ENCODE assay signal across 19 cellular contexts in genomic region chr16:88537864-88538263, GRCh38.
"Had no signal": no experiment of that assay in that cellular context is flagged by ENCODE, and none has a peak within 500 bp of the region (broad histone marks: within the 10 kb centered on the region; RNA-seq: fewer than 3 reads in every experiment).

No MANE protein-coding gene starts in this region.

- H3K36me3 ChIP-seq: cardiac muscle cell, left lung, prostate gland, suprapubic skin had no signal

- H3K27ac ChIP-seq: body of pancreas, cardiac muscle cell, left lung, prostate gland, stomach, suprapubic skin, tibial nerve had no signal

- H3K4me3 ChIP-seq: body of pancreas, cardiac muscle cell, left lung, prostate gland, stomach, suprapubic skin, tibial nerve had no signal

- H3K4me3 Mint-ChIP-seq: activated B cell treated with CpG ODN at 0.5 μM for 24 hours; activated CD4-positive, alpha-beta T cell treated with anti-CD3 and anti-CD28 coated beads for 36 hours; activated naive CD8-positive, alpha-beta T cell; dendritic cell treated with granulocyte-macrophage colony-stimulating factor and Interleukin-4, amounts not matched to agents 40 ng/mL and 50 ng/mL, for 4 days had no signal

- H3K27me3 ChIP-seq: body of pancreas, cardiac muscle cell had no signal

- H3K9me3 Mint-ChIP-seq: activated B cell treated with CpG ODN at 0.5 μM for 24 hours had no signal

- ATAC-seq: activated CD4-positive, alpha-beta T cell treated with anti-CD3 and anti-CD28 coated beads for 36 hours; body of pancreas; left lung; naive thymus-derived CD4-positive, alpha-beta T cell; T-helper 17 cell had no signal

- DNase-seq: activated B cell treated with CpG ODN at 0.5 μM for 24 hours; activated CD4-positive, alpha-beta T cell treated with anti-CD3 and anti-CD28 coated beads for 36 hours; activated CD4-positive, alpha-beta T cell treated with anti-CD3 and anti-CD28 coated beads, Interleukin-2, amount 50 U/mL, for 4 hours; activated gamma-delta T cell treated with Interleukin-2 at 50 U/mL for 16 hours; effector CD4-positive, alpha-beta T cell; foreskin melanocyte; immature natural killer cell; kidney glomerular epithelial cell; naive thymus-derived CD4-positive, alpha-beta T cell; stomach; T-helper 17 cell had no signal

- H3K27ac Mint-ChIP-seq: activated B cell treated with CpG ODN at 0.5 μM for 24 hours; activated CD4-positive, alpha-beta T cell treated with anti-CD3 and anti-CD28 coated beads for 36 hours; activated naive CD8-positive, alpha-beta T cell had no signal

- H3K9me3 ChIP-seq: prostate gland had no signal

- H3K36me3 Mint-ChIP-seq: activated naive CD8-positive, alpha-beta T cell had no signal
